ENCODE assay signal across 22 cellular contexts in the genomic region with DNA sequence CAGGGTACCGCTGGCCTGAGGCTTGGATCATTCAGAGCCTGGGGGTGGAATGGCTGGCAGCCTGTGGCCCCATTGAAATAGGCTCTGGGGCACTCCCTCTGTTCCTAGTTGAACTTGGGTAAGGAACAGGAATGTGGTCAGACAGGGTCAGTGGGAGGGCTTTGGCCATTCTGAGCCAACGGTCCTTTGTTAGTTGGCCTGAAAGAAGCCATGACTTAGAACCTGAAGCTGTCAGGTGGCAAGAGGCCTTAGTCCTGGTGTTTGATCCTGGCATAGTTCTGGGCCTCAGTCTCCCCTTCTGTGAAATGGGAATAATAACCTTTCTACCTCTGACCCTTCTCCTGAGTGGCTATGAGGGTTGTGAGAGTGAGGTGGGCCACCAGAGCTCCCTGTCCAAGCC.
"Had no signal": no experiment of that assay in that cellular context is flagged by ENCODE, and none has a peak within 500 bp of the region (broad histone marks: within the 10 kb centered on the region; RNA-seq: fewer than 3 reads in every experiment).

No MANE protein-coding gene starts in this region.

- ATAC-seq: activated CD8-positive, alpha-beta T cell treated with anti-CD3 and anti-CD28 coated beads for 36 hours; activated T-cell treated with anti-CD3 and anti-CD28 coated beads, Interleukin-2, amount 50 U/mL, for 4 hours; gastrocnemius medialis; stimulated activated naive B cell treated with anti-CD40 and anti-IgM and Interleukin-4, amounts not matched to agents 10 μg/mL and 1 μg/mL and 100 μg/mL, for 72 hours; T-cell had no signal

- H3K4me3 Mint-ChIP-seq: activated B cell treated with CpG ODN at 0.5 μM for 24 hours; activated CD8-positive, alpha-beta T cell treated with anti-CD3 and anti-CD28 coated beads for 36 hours; activated T-cell treated with anti-CD3 and anti-CD28 coated beads, Interleukin-2, amount 50 U/mL, for 4 hours; central memory CD8-positive, alpha-beta T cell; mesothelial cell of epicardium; nephron; stimulated activated naive B cell treated with anti-CD40 and anti-IgM and Interleukin-4, amounts not matched to agents 10 μg/mL and 1 μg/mL and 100 μg/mL, for 72 hours; T-cell had no signal

- DNase-seq: activated B cell treated with CpG ODN at 0.5 μM for 24 hours; activated CD4-positive, alpha-beta T cell treated with anti-CD3 and anti-CD28 coated beads for 48 hours; activated CD8-positive, alpha-beta T cell treated with anti-CD3 and anti-CD28 coated beads for 36 hours; activated effector memory CD4-positive, alpha-beta T cell treated with Interleukin-2 at 50 U/mL for 16 hours; activated naive CD4-positive, alpha-beta T cell treated with anti-CD3 and anti-CD28 coated beads, Interleukin-2, amount 50 U/mL, for 16 hours; activated T-cell treated with anti-CD3 and anti-CD28 coated beads, Interleukin-2, amount 50 U/mL, for 4 hours; aorta; colonic mucosa; effector CD4-positive, alpha-beta T cell; gastrocnemius medialis; head of caudate nucleus; kidney glomerular epithelial cell; nucleus accumbens; sigmoid colon; stimulated activated CD4-positive, alpha-beta T cell treated with anti-CD3 and anti-CD28 coated beads, Interleukin-4, amount 100 ng/mL, for 4 hours; stimulated activated naive B cell treated with anti-CD40 and anti-IgM and Interleukin-4, amounts not matched to agents 10 μg/mL and 1 μg/mL and 100 μg/mL, for 72 hours; T-cell; tibial artery had no signal

- H3K9me3 ChIP-seq: colonic mucosa, gastrocnemius medialis, sigmoid colon, tibial artery, vagina had no signal

- H3K27ac ChIP-seq: colonic mucosa, gastrocnemius medialis, sigmoid colon, tibial artery, vagina had no signal

- H3K4me1 ChIP-seq: colonic mucosa, gastrocnemius medialis, sigmoid colon, vagina had no signal

- H3K9me3 Mint-ChIP-seq: activated B cell treated with CpG ODN at 0.5 μM for 24 hours; activated CD8-positive, alpha-beta T cell treated with anti-CD3 and anti-CD28 coated beads for 36 hours; activated T-cell treated with anti-CD3 and anti-CD28 coated beads, Interleukin-2, amount 50 U/mL, for 4 hours; central memory CD8-positive, alpha-beta T cell; mesothelial cell of epicardium; nephron; stimulated activated naive B cell treated with anti-CD40 and anti-IgM and Interleukin-4, amounts not matched to agents 10 μg/mL and 1 μg/mL and 100 μg/mL, for 72 hours; T-cell had no signal

- H3K27me3 ChIP-seq: colonic mucosa, gastrocnemius medialis, sigmoid colon, tibial artery, vagina had no signal

- H3K27me3 Mint-ChIP-seq: activated B cell treated with CpG ODN at 0.5 μM for 24 hours; activated CD8-positive, alpha-beta T cell treated with anti-CD3 and anti-CD28 coated beads for 36 hours; central memory CD8-positive, alpha-beta T cell; stimulated activated naive B cell treated with anti-CD40 and anti-IgM and Interleukin-4, amounts not matched to agents 10 μg/mL and 1 μg/mL and 100 μg/mL, for 72 hours; T-cell had no signal

- H3K4me3 ChIP-seq: colonic mucosa, gastrocnemius medialis, sigmoid colon, tibial artery, vagina had no signal

- H3K27ac Mint-ChIP-seq: activated B cell treated with CpG ODN at 0.5 μM for 24 hours; activated CD8-positive, alpha-beta T cell treated with anti-CD3 and anti-CD28 coated beads for 36 hours; mesothelial cell of epicardium; nephron; T-cell had no signal

- H3K36me3 ChIP-seq: colonic mucosa, gastrocnemius medialis, sigmoid colon, tibial artery, vagina had no signal

- H3K4me1 Mint-ChIP-seq: activated B cell treated with CpG ODN at 0.5 μM for 24 hours; mesothelial cell of epicardium; nephron; stimulated activated naive B cell treated with anti-CD40 and anti-IgM and Interleukin-4, amounts not matched to agents 10 μg/mL and 1 μg/mL and 100 μg/mL, for 72 hours; T-cell had no signal
